ENCODE assay signal across 18 cellular contexts in the genomic region with DNA sequence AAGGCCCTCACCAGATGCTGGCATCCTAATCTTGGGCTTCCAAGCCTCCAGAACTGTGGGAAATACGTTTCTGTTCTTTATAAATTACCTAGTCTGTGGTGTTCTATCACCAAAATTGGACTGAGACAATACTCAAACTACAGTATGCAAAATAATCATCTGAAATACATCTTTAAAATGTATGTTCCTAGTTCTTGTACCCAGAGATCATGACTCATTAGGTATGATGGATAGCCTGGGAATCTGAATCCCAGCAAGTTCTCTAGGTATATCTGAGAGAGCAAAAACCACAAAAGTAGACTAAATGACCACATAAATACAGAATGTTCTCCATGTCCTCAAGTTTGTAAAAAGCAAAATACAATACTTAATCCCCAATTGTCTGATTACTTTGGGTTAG.
"Had no signal": no experiment of that assay in that cellular context is flagged by ENCODE, and none has a peak within 500 bp of the region (broad histone marks: within the 10 kb centered on the region; RNA-seq: fewer than 3 reads in every experiment).

No MANE protein-coding gene starts in this region.

- H3K36me3 ChIP-seq: colonic mucosa, esophagus muscularis mucosa, heart left ventricle, sigmoid colon, thyroid gland had no signal

- H3K4me1 ChIP-seq: colonic mucosa, esophagus muscularis mucosa, heart left ventricle, sigmoid colon, thyroid gland had no signal

- H3K9me3 ChIP-seq: colonic mucosa, esophagus muscularis mucosa, heart left ventricle, sigmoid colon, thyroid gland had no signal

- FAIRE-seq: endometrium, frontal cortex had no signal

- H3K27me3 ChIP-seq: colonic mucosa, esophagus muscularis mucosa, heart left ventricle, sigmoid colon, thyroid gland had no signal

- DNase-seq: activated CD4-positive, alpha-beta T cell treated with anti-CD3 and anti-CD28 coated beads, Interleukin-2, amount 10 ng/mL, durations not matched to agents 7 days and 5 days; activated naive CD4-positive, alpha-beta T cell; activated naive CD8-positive, alpha-beta T cell treated with anti-CD3 and anti-CD28 coated beads, Interleukin-2, amount 10 ng/mL, durations not matched to agents 7 days and 5 days; caudate nucleus; colonic mucosa; heart left ventricle; immature natural killer cell; left cardiac atrium; midbrain; sigmoid colon; stimulated activated CD4-positive, alpha-beta T cell treated with anti-CD3 and anti-CD28 coated beads, Interleukin-2, amount 100 ng/mL, for 48 hours; T-cell; T-helper 9 cell; thyroid gland had no signal

- H3K27ac ChIP-seq: colonic mucosa, esophagus muscularis mucosa, heart left ventricle, sigmoid colon, thyroid gland had no signal

- H3K4me3 ChIP-seq: colonic mucosa, esophagus muscularis mucosa, heart left ventricle, lung, sigmoid colon, thyroid gland had no signal
